Comparison of ENCODE assay signal across 27 cellular contexts in the genomic region with DNA sequence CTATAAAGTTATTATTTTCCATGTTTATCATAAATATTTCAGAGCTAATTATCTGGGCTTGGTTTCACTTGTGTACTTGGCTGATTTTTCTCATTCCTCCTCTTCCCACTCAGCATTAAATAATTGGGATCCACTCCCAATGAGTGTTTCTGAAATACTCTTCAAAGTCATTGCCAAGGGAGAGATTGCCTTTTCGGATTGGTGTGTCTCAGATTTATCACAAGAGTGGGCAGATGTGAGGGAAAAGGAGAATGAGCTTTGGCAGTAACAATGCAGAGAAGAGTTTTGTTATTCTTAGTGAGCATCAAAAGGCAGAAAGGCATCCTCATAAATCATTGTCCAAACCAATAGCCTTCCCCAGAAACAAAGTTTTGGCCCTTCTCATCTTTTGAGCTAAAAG.
DNase-seq lines count a peak whose midpoint lies in the region; ATAC-seq, FAIRE-seq and TF ChIP-seq lines count a peak whose summit lies in the region.
"Had no signal": no experiment of that assay in that cellular context is flagged by ENCODE, and none has a peak within 500 bp of the region (broad histone marks: within the 10 kb centered on the region; RNA-seq: fewer than 3 reads in every experiment).

No MANE protein-coding gene starts in this region.

- TF ChIP-seq POLR2A in IMR-90 (IDR thresholded peaks at IDR 0.05; ENCODE audit: low read depth, low read length) = no peak
- no peak for TF ChIP-seq POLR2A in testis (IDR thresholded peaks at IDR 0.05)

- H3K9ac ChIP-seq in IMR-90 (ENCODE audit: low read depth, low read length) = no peak overlapping the region

- no peak overlapping the region for H2AK5ac ChIP-seq in IMR-90 (ENCODE audit: low read depth, low read length)

- H3K4me3 ChIP-seq in IMR-90 (ENCODE audit: insufficient read depth, low read depth, low read length) (no peak overlapping the region), testis (no peak overlapping the region)
- H3K4me3 ChIP-seq: pancreas, upper lobe of left lung had no signal

- no peak overlapping the region for H2BK5ac ChIP-seq in IMR-90 (ENCODE audit: low read depth, low read length, poor library complexity, severe bottlenecking)

- H3K79me1 ChIP-seq in IMR-90 (ENCODE audit: low read depth in 1 of 2, low read length in 2 of 2) = peaks cover 3 to 37% of the 10 kb centered on the region in 2 experiments; a peak in 3 of 4 replicates

- intact Hi-C loops in IMR-90 (cut with micrococcal nuclease) (no loop called here), testis (cut with DNase I; ENCODE audit: low total_unique reads) (no loop called here)

- no peak overlapping the region for H3K14ac ChIP-seq in IMR-90 (replicated peaks; ENCODE audit: low read depth, low read length)

- in situ Hi-C loops in IMR-90 (cut with MboI; ENCODE audit: low sequenced_read_pairs) = no loop called here

- dilution Hi-C loops in IMR-90 (cut with HindIII; ENCODE audit: low sequenced_read_pairs, unreplicated experiment) = no loop called here

- H3K18ac ChIP-seq in IMR-90 (ENCODE audit: low read depth, low read length) = no peak overlapping the region

- POLR2A ChIA-PET in IMR-90 (lab: Charles Lee; ENCODE audit: unreplicated experiment) = no interaction called here

- H3K27me3 ChIP-seq in IMR-90 (ENCODE audit: control insufficient read depth, insufficient read depth, low read length) (no peaks in the 10 kb centered on the region), testis (no peaks in the 10 kb centered on the region)
- H3K27me3 ChIP-seq: pancreas, upper lobe of left lung had no signal

- no peak overlapping the region for H3K27ac ChIP-seq in IMR-90 (ENCODE audit: insufficient read depth, low read length)
- H3K27ac ChIP-seq in testis = no peak overlapping the region
- H3K27ac ChIP-seq: pancreas, upper lobe of left lung had no signal

- ATAC-seq in IMR-90 (ENCODE audit: low read depth) (no peak), GM21576 (IDR thresholded peaks at IDR 0.05; ENCODE audit: unreplicated experiment) (no peak)
- ATAC-seq in activated T-cell treated with anti-CD3 and anti-CD28 coated beads, Interleukin-2, amount 50 U/mL, for 4 hours = no peak
- ATAC-seq: natural killer cell had no signal

- H3K27me3 Mint-ChIP-seq in nephron (ENCODE audit: low read depth) = no peaks in the 10 kb centered on the region
- no peaks in the 10 kb centered on the region for H3K27me3 Mint-ChIP-seq in activated T-cell treated with anti-CD3 and anti-CD28 coated beads, Interleukin-2, amount 50 U/mL, for 4 hours (ENCODE audit: low read depth)
- H3K27me3 Mint-ChIP-seq: activated CD4-positive, alpha-beta T cell treated with anti-CD3 and anti-CD28 coated beads, Interleukin-2, amount 10 ng/mL, durations not matched to agents 7 days and 5 days; CD4-positive, alpha-beta memory T cell had no signal

- H3K23ac ChIP-seq in IMR-90 (ENCODE audit: low read depth, low read length) = peak overlapping the region; percentile 16; the same call in 1 of the 2 replicates

- H3K9me3 Mint-ChIP-seq in nephron = no peaks in the 10 kb centered on the region
- H3K9me3 Mint-ChIP-seq in activated T-cell treated with anti-CD3 and anti-CD28 coated beads, Interleukin-2, amount 50 U/mL, for 4 hours = no peaks in the 10 kb centered on the region

- no peak overlapping the region for H4K91ac ChIP-seq in IMR-90 (ENCODE audit: insufficient read depth, low read depth, low read length)

- H3K9me3 ChIP-seq in IMR-90 (ENCODE audit: control insufficient read depth, insufficient read depth, low read length) (no peaks in the 10 kb centered on the region), testis (no peaks in the 10 kb centered on the region)
- H3K9me3 ChIP-seq: pancreas, upper lobe of left lung had no signal

- H2AFZ ChIP-seq in IMR-90 (replicated peaks; ENCODE audit: low read length, poor library complexity) = no peak overlapping the region

- H3K4me1 ChIP-seq in IMR-90 (ENCODE audit: control insufficient read depth, insufficient read depth, low read length) (peaks cover 4% of the 10 kb centered on the region), testis (no peaks in the 10 kb centered on the region)
- H3K4me1 ChIP-seq: pancreas, upper lobe of left lung had no signal

- no peak overlapping the region for H3K4me3 Mint-ChIP-seq in nephron
- no peak overlapping the region for H3K4me3 Mint-ChIP-seq in activated T-cell treated with anti-CD3 and anti-CD28 coated beads, Interleukin-2, amount 50 U/mL, for 4 hours
- H3K4me3 Mint-ChIP-seq: activated CD4-positive, alpha-beta T cell treated with anti-CD3 and anti-CD28 coated beads, Interleukin-2, amount 10 ng/mL, durations not matched to agents 7 days and 5 days; CD4-positive, alpha-beta memory T cell; natural killer cell had no signal

- H3K56ac ChIP-seq in IMR-90 (ENCODE audit: extremely low read depth, insufficient read depth, low read length) = no peak overlapping the region

- TF ChIP-seq CTCF in IMR-90 (conservative IDR thresholded peaks at IDR 0.05; ENCODE audit: low read depth, low read length) (no peak), nephron (IDR thresholded peaks at IDR 0.05; ENCODE audit: unreplicated experiment in 3 of 3) (no peak), testis (IDR thresholded peaks at IDR 0.05) (no peak)

- TF ChIP-seq RAD21 in IMR-90 (IDR thresholded peaks at IDR 0.05; ENCODE audit: low read length) = no peak

- no peaks in the 10 kb centered on the region for H3K36me3 ChIP-seq in IMR-90 (ENCODE audit: control insufficient read depth, insufficient read depth, low read length)
- H3K36me3 ChIP-seq in testis (ENCODE audit: low read depth, missing control alignments) = no peaks in the 10 kb centered on the region
- H3K36me3 ChIP-seq: pancreas, upper lobe of left lung had no signal

- FAIRE-seq in endometrium (lab: Jason Lieb, UNC) = peak; percentile 15
- FAIRE-seq: bronchial epithelial cell, colon, pancreas had no signal

- peak overlapping the region in 2 of 3 experiments; percentile 34 to 77 for H3K27ac Mint-ChIP-seq in nephron
- H3K27ac Mint-ChIP-seq: activated CD4-positive, alpha-beta T cell treated with anti-CD3 and anti-CD28 coated beads, Interleukin-2, amount 10 ng/mL, durations not matched to agents 7 days and 5 days; CD4-positive, alpha-beta memory T cell; natural killer cell had no signal

- no peak overlapping the region for H4K5ac ChIP-seq in IMR-90 (ENCODE audit: low read depth, low read length)

- H4K20me1 ChIP-seq in IMR-90 (ENCODE audit: insufficient read depth, low read length) = peaks cover 3% of the 10 kb centered on the region; the same call in 1 of the 2 replicates

- H3K9me1 ChIP-seq in IMR-90 (ENCODE audit: insufficient read depth, low read length) = peaks cover 4% of the 10 kb centered on the region; the same call in 1 of the 2 replicates

- H3K4me2 ChIP-seq in IMR-90 (ENCODE audit: low read depth, low read length) = no peak overlapping the region

- H2BK120ac ChIP-seq in IMR-90 (ENCODE audit: low read depth, low read length) = no peak overlapping the region

- H3K4ac ChIP-seq in IMR-90 (ENCODE audit: low read depth, low read length) = no peak overlapping the region

- WGBS in IMR-90 (ENCODE audit: extremely low coverage in 2 of 2, insufficient read length in 1 of 2), 2 experiments = no CpG with 5 or more reads among the region's 1 CpG
- 41 to 71% methylated on average over 1 of the region's 1 CpG for WGBS in testis, 2 donors

- no peak overlapping the region for H2BK15ac ChIP-seq in IMR-90 (ENCODE audit: low read depth, low read length)

- CTCF ChIA-PET in IMR-90 (lab: Yijun Ruan, JAX) = no interaction called here

- no peaks in the 10 kb centered on the region for H3K36me3 Mint-ChIP-seq in nephron (ENCODE audit: low read depth)
- H3K36me3 Mint-ChIP-seq in activated T-cell treated with anti-CD3 and anti-CD28 coated beads, Interleukin-2, amount 50 U/mL, for 4 hours (ENCODE audit: insufficient read depth) = no peaks in the 10 kb centered on the region
- H3K36me3 Mint-ChIP-seq: CD4-positive, alpha-beta memory T cell; natural killer cell had no signal

- no peak overlapping the region for H4K8ac ChIP-seq in IMR-90 (ENCODE audit: low read depth in 2 of 2, low read length in 2 of 2)

- DNase-seq in IMR-90 (no peak), testis (no peak)
- DNase-seq in effector CD4-positive, alpha-beta T cell = no peak
- no peak for DNase-seq in activated T-cell treated with anti-CD3 and anti-CD28 coated beads, Interleukin-2, amount 50 U/mL, for 4 hours
- DNase-seq: activated CD4-positive, alpha-beta T cell treated with anti-CD3 and anti-CD28 coated beads, Interleukin-2, amount 10 ng/mL, durations not matched to agents 7 days and 5 days; activated naive CD4-positive, alpha-beta T cell; activated T-cell treated with anti-CD3 and anti-CD28 coated beads, Interleukin-2, amount 50 U/mL, for 48 hours; AML-193; CD4-positive, alpha-beta memory T cell; effector memory CD4-positive, alpha-beta T cell; H7; left ventricle myocardium superior; midbrain; natural killer cell; NCI-H1092 treated with DMSO at 0.1 percent for 48 hours; NCI-H187; NCI-H524; pancreas; retina; SHP77 treated with DMSO at 0.1 percent for 48 hours; T1000 had no signal

- no peak overlapping the region for H2AK9ac ChIP-seq in IMR-90 (replicated peaks; ENCODE audit: low read depth, low read length, poor library complexity)

- no TSS peak for BruUV-seq in IMR-90 (replicated peaks; lab: Mats Ljungman, UMichigan)

- no peak overlapping the region for H2BK20ac ChIP-seq in IMR-90 (ENCODE audit: low read depth, low read length)

- H3K4me1 Mint-ChIP-seq in nephron = peaks cover 14% of the 10 kb centered on the region
- H3K4me1 Mint-ChIP-seq in activated T-cell treated with anti-CD3 and anti-CD28 coated beads, Interleukin-2, amount 50 U/mL, for 4 hours (ENCODE audit: low read depth) = no peaks in the 10 kb centered on the region
- H3K4me1 Mint-ChIP-seq: activated CD4-positive, alpha-beta T cell treated with anti-CD3 and anti-CD28 coated beads, Interleukin-2, amount 10 ng/mL, durations not matched to agents 7 days and 5 days; CD4-positive, alpha-beta memory T cell; natural killer cell had no signal

TF ChIP-seq in IMR-90, 13 proteins besides CTCF, POLR2A, EP300 and RAD21 (continues in another document):
- TF ChIP-seq RFX5 (IDR thresholded peaks at IDR 0.05; ENCODE audit: low read depth, low read length) (no peak), CEBPB (IDR thresholded peaks at IDR 0.05; ENCODE audit: low read depth, low read length) (no peak), MAZ (IDR thresholded peaks at IDR 0.05; ENCODE audit: borderline replicate concordance, low read depth, low read length) (no peak), NFE2L2 (IDR thresholded peaks at IDR 0.05; ENCODE audit: low read depth, low read length) (no peak), SMC3 (IDR thresholded peaks at IDR 0.05; ENCODE audit: low read depth, low read length) (no peak), RCOR1 (IDR thresholded peaks at IDR 0.05; ENCODE audit: insufficient replicate concordance, low read length) (no peak)
- TF ChIP-seq, protein P1, sequence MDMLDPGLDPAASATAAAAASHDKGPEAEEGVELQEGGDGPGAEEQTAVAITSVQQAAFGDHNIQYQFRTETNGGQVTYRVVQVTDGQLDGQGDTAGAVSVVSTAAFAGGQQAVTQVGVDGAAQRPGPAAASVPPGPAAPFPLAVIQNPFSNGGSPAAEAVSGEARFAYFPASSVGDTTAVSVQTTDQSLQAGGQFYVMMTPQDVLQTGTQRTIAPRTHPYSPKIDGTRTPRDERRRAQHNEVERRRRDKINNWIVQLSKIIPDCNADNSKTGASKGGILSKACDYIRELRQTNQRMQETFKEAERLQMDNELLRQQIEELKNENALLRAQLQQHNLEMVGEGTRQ (IDR thresholded peaks at IDR 0.05; ENCODE audit: low read depth, low read length) = no peak
